In genomic region chr6:143843689-143844405, GRCh38 we compare ENCODE assay signal across 8 cellular contexts. TPM values are rescaled to one million over a fixed set of nuclear protein-coding genes. Genes with fewer than 3 reads are reported as not detected.
DNase-seq lines count a peak whose midpoint lies in the region; ATAC-seq, FAIRE-seq and TF ChIP-seq lines count a peak whose summit lies in the region.

No MANE protein-coding gene starts in this region.

- H3K4me2 ChIP-seq in K562 (ENCODE audit: insufficient read depth, low read length) = peak overlapping the region; percentile 91

- TF ChIP-seq EP300 in K562 (IDR thresholded peaks at IDR 0.05; ENCODE audit: low read length) = no peak

- CTCF ChIA-PET in K562 (lab: Yijun Ruan, JAX; ENCODE audit: low intra/inter-chr PET ratio) = no interaction called here

- H3K9me3 ChIP-seq in KOPT-K1 (ENCODE audit: insufficient read depth, low read length, poor library complexity, severe bottlenecking) (no peaks in the 10 kb centered on the region), K562 (replicated peaks; ENCODE audit: control insufficient read depth, insufficient read depth, low read depth, low read length) (no peaks in the 10 kb centered on the region), right lobe of liver (no peaks in the 10 kb centered on the region)

- peak overlapping the region; percentile 81 for H2AFZ ChIP-seq in K562 (ENCODE audit: low read depth, low read length)

- H3K27me3 ChIP-seq in K562 (ENCODE audit: control insufficient read depth in 2 of 2, insufficient read depth in 2 of 2, low read length in 2 of 2) (no peaks in the 10 kb centered on the region), right lobe of liver (no peaks in the 10 kb centered on the region)

- no peaks in the 10 kb centered on the region for H3K9me1 ChIP-seq in K562 (ENCODE audit: control insufficient read depth, insufficient read depth, low read length)

- peaks cover 0 to 2% (median 0%) of the 10 kb centered on the region in 7 donors for H3K9me3 Mint-ChIP-seq in CD14-positive monocyte
- H3K9me3 Mint-ChIP-seq in type B pancreatic cell = no peaks in the 10 kb centered on the region

- H3K27ac ChIP-seq in KOPT-K1 (ENCODE audit: low read depth, low read length, poor library complexity, severe bottlenecking) (peak overlapping the region; percentile 89), K562 (ENCODE audit: extremely low read depth, low read depth, low read length) (peak overlapping the region; percentile 94), right lobe of liver (peak overlapping the region; percentile 46 to 78 (median 63))

- no peak for TF ChIP-seq RAD21 in K562 (CRISPR knock-in tag; conservative IDR thresholded peaks at IDR 0.05 in 1 of 2, IDR thresholded peaks at IDR 0.05 in 1 of 2)

- TF ChIP-seq CTCF in CD14-positive monocyte (IDR thresholded peaks at IDR 0.05) = no peak
- no peak for TF ChIP-seq CTCF in K562 (IDR thresholded peaks at IDR 0.05 in 2 of 3, conservative IDR thresholded peaks at IDR 0.05 in 1 of 3; ENCODE audit: insufficient read depth in 2 of 3, low read depth in 1 of 3, low read length in 3 of 3)
- no peak for TF ChIP-seq CTCF in right lobe of liver (IDR thresholded peaks at IDR 0.05)
- no peak for TF ChIP-seq CTCF in type B pancreatic cell (conservative IDR thresholded peaks at IDR 0.05)

- H4K20me1 ChIP-seq in K562 (replicated peaks; ENCODE audit: control insufficient read depth, insufficient read depth, low read length) = no peaks in the 10 kb centered on the region

- peaks cover 44% of the 10 kb centered on the region for H3K36me3 ChIP-seq in KOPT-K1 (ENCODE audit: insufficient read depth, low read length)
- peaks cover 48% of the 10 kb centered on the region for H3K36me3 ChIP-seq in K562 (ENCODE audit: control insufficient read depth, insufficient read depth, low read length)
- H3K36me3 ChIP-seq in right lobe of liver = peaks cover 0 to 41% (median 23%) of the 10 kb centered on the region in 4 donors

- peak overlapping the region; percentile 95 to 98 (median 97) for H3K27ac Mint-ChIP-seq in CD14-positive monocyte
- peak overlapping the region; percentile 94 for H3K27ac Mint-ChIP-seq in type B pancreatic cell

- H3K27me3 Mint-ChIP-seq in CD14-positive monocyte (ENCODE audit: low read depth in 3 of 3) (no peaks in the 10 kb centered on the region), type B pancreatic cell (no peaks in the 10 kb centered on the region)

- POLR2A ChIA-PET in K562 (lab: Yijun Ruan, JAX) = interaction anchor here (0.6 to 2.4 kb wide), 18 partner anchors 11 to 978 kb away, joined by 3 to 13 read pairs (median 4); no protein-coding TSS in a partner anchor

- H3K9ac ChIP-seq in K562 (ENCODE audit: insufficient read depth in 1 of 2, low read depth in 2 of 2, low read length in 2 of 2) = peak overlapping the region; percentile 94 to 99

- BruUV-seq in K562 (replicated peaks; lab: Mats Ljungman, UMichigan) = TSS peak; percentile 37

- H3K4me3 Mint-ChIP-seq in CD14-positive monocyte (peak overlapping the region; percentile 89 to 96), type B pancreatic cell (peak overlapping the region; percentile 97)

- H3K4me1 ChIP-seq in K562 (replicated peaks in 1 of 2; ENCODE audit: control insufficient read depth in 2 of 2, insufficient read depth in 2 of 2, low read length in 2 of 2) = peaks cover 2 to 9% of the 10 kb centered on the region in 2 experiments; a peak in 4 of 5 replicates
- peaks cover 0 to 13% (median 7%) of the 10 kb centered on the region in 4 donors for H3K4me1 ChIP-seq in right lobe of liver

- DNase-seq in CD14-positive monocyte (ENCODE audit: low spot score) (no peak), K562 (ENCODE audit: extremely low read depth in 1 of 4, low spot score in 3 of 4) (peak in 1 of 4 experiments; percentile 42), right lobe of liver (no peak), type B pancreatic cell (ENCODE audit: extremely low spot score, unreplicated experiment) (no peak), NCI-H2029 treated with DMSO at 0.1 percent for 48 hours (lab: John Stamatoyannopoulos, UW) (no peak), NCI-H2107 (lab: John Stamatoyannopoulos, UW) (no peak)

- H3K36me3 Mint-ChIP-seq in CD14-positive monocyte (peaks cover 33 to 34% of the 10 kb centered on the region in 2 donors), type B pancreatic cell (peaks cover 23% of the 10 kb centered on the region)

- 2% methylated on average over 13 of the region's 13 CpGs for WGBS in K562 (ENCODE audit: insufficient coverage, low coverage, missing lambda C conversion rate)
- WGBS in right lobe of liver (ENCODE audit: insufficient coverage, low coverage, low lambda C conversion rate, missing lambda C conversion rate) = 4% methylated on average over 12 of the region's 13 CpGs

- intact Hi-C loops in CD14-positive monocyte (cut with micrococcal nuclease) (loop anchor here in 1 of 2 donors (5.0 kb wide), 1 partner anchor 253 kb away; the partner anchor contains the start of gene SF3B5), K562 (cut with micrococcal nuclease) (loop anchor here (2.0 to 5.0 kb wide), 3 partner anchors 37 to 252 kb away; partner anchors contain the start of gene PHACTR2), right lobe of liver (cut with DNase I) (no loop called here)

- peak; percentile 40 for FAIRE-seq in K562 (lab: Jason Lieb, UNC)

- H3K4me3 ChIP-seq in K562 (peak overlapping the region; percentile 78), right lobe of liver (peak overlapping the region; percentile 68 to 89 (median 87))

- in situ Hi-C loops in K562 (cut with MboI) = no loop called here

- peaks cover 59% of the 10 kb centered on the region for H3K79me2 ChIP-seq in K562 (ENCODE audit: control insufficient read depth, insufficient read depth, low read length)

- ATAC-seq in GM19351 (IDR thresholded peaks at IDR 0.05; ENCODE audit: unreplicated experiment) = peak; percentile 5
- ATAC-seq in K562 = peak; percentile 15
- peak in 1 of 4 donors; percentile 7 for ATAC-seq in right lobe of liver

- TF ChIP-seq POLR2A in K562 (conservative IDR thresholded peaks at IDR 0.05) (no peak), right lobe of liver (IDR thresholded peaks at IDR 0.05) (no peak)

- peaks cover 23% of the 10 kb centered on the region for H3K4me1 Mint-ChIP-seq in CD14-positive monocyte
- peaks cover 14% of the 10 kb centered on the region for H3K4me1 Mint-ChIP-seq in type B pancreatic cell (ENCODE audit: unreplicated experiment)

TF ChIP-seq in K562, 482 proteins besides CTCF, POLR2A, EP300 and RAD21 (continues in another document):
- TF ChIP-seq ZBTB1 (CRISPR knock-in tag; IDR thresholded peaks at IDR 0.05; ENCODE audit: borderline replicate concordance, low read depth) = 0 out of 2 replicates have a peak, but pooled peaks have one; percentile 15
- TF ChIP-seq HDAC8 (tag; IDR thresholded peaks at IDR 0.05) = peak; percentile 17; the same call in 1 of the 2 replicates

RNA-seq across cellular contexts. Expression of gene LTV1, which starts 0.7 kb away (rescaled TPM):
- polyA plus RNA-seq in CD14-positive monocyte (10 to 100 TPM; 11.6 to 15.4 TPM), K562 (2011; rRNA removed) (35.9 and 57.9 TPM in 2 replicates), K562 (2014; fragmentation: Illumina TruSeq; extraction: Trizol) (114 and 123 TPM in 2 replicates), K562 (2014; fragmentation: Nextera tagmentation; extraction: Ambion mirVana) (100 to 1,000 TPM in 1 of 2 experiments, 10 to 100 TPM in 1; 88.3 to 162 TPM), K562 (2014; rRNA removed) (123 and 141 TPM in 2 replicates)
- total RNA-seq in K562 (2011; cell fraction: chromatin; rRNA removed; ENCODE audit: low replicate concordance) = 15.2 and 38.3 TPM in 2 replicates
- 10.5 and 12.2 TPM in 2 replicates for total RNA-seq in K562 (2011; cell fraction: nucleolus; rRNA removed)
- total RNA-seq in K562 (2011; cell fraction: nucleoplasm; rRNA removed) = 10.1 and 13.8 TPM in 2 replicates
- total RNA-seq in K562 (2014; rRNA removed) (66.8 and 80.1 TPM in 2 replicates), K562 (2014; rRNA removed; fragmentation: Illumina TruSeq; extraction: Trizol) (119 and 142 TPM in 2 replicates), K562 (2015; rRNA removed; fragmentation: Illumina TruSeq; extraction: Trizol) (140 and 148 TPM in 2 replicates), K562 (2021) (65.7 and 70.7 TPM in 2 replicates), right lobe of liver (10 to 100 TPM in 4 of 6 experiments, 1 to 10 TPM in 2; 5.7 to 15.1 (median 11.0) TPM), type B pancreatic cell (ENCODE audit: low replicate concordance) (18.7 and 24.2 TPM in 2 replicates)
- 6.3 and 12.5 TPM in 2 replicates for polyA plus RNA-seq in K562 (2011; cell fraction: cytosol; rRNA removed)
- polyA plus RNA-seq in K562 (2011; cell fraction: nucleus; rRNA removed) = 31.6 and 33.6 TPM in 2 replicates
- polyA plus RNA-seq in K562 (2012) = 38.2 and 83.0 TPM in 2 replicates
- polyA minus RNA-seq in K562 (2011; rRNA and poly(A)+ RNA removed) = 46.1 and 49.2 TPM in 2 replicates
- polyA minus RNA-seq in K562 (2011; cell fraction: cytosol; rRNA and poly(A)+ RNA removed) = 14.5 and 19.7 TPM in 2 replicates
- polyA minus RNA-seq in K562 (2011; cell fraction: nucleus; rRNA and poly(A)+ RNA removed) = 18.6 and 26.7 TPM in 2 replicates

RNA-seq across cellular contexts. Expression of gene ZC2HC1B, which starts 20.4 kb away (rescaled TPM):
- not detected for polyA plus RNA-seq in CD14-positive monocyte
- total RNA-seq in K562 (2011; cell fraction: chromatin; rRNA removed; ENCODE audit: low replicate concordance) = not detected in 2 replicates
- not detected in 2 replicates for total RNA-seq in K562 (2011; cell fraction: nucleolus; rRNA removed)
- total RNA-seq in K562 (2011; cell fraction: nucleoplasm; rRNA removed) = not detected in 2 replicates
- total RNA-seq in K562 (2014; rRNA removed) = not detected in 2 replicates
- not detected in 2 replicates for total RNA-seq in K562 (2014; rRNA removed; fragmentation: Illumina TruSeq; extraction: Trizol)
- total RNA-seq in K562 (2015; rRNA removed; fragmentation: Illumina TruSeq; extraction: Trizol) = not detected in 2 replicates
- not detected in 2 replicates for total RNA-seq in K562 (2021)
- polyA plus RNA-seq in K562 (2011; rRNA removed) = not detected in 2 replicates
- polyA plus RNA-seq in K562 (2011; cell fraction: cytosol; rRNA removed) = not detected in 2 replicates
- polyA plus RNA-seq in K562 (2011; cell fraction: nucleus; rRNA removed) = not detected in 2 replicates
- polyA plus RNA-seq in K562 (2012) = not detected in 2 replicates
- polyA plus RNA-seq in K562 (2014; fragmentation: Illumina TruSeq; extraction: Trizol) = not detected in 2 replicates
- not detected for polyA plus RNA-seq in K562 (2014; fragmentation: Nextera tagmentation; extraction: Ambion mirVana)
- not detected in 2 replicates for polyA plus RNA-seq in K562 (2014; rRNA removed)
- polyA minus RNA-seq in K562 (2011; rRNA and poly(A)+ RNA removed) = not detected in 2 replicates
- not detected in 2 replicates for polyA minus RNA-seq in K562 (2011; cell fraction: cytosol; rRNA and poly(A)+ RNA removed)
- not detected in 2 replicates for polyA minus RNA-seq in K562 (2011; cell fraction: nucleus; rRNA and poly(A)+ RNA removed)
- not detected for total RNA-seq in right lobe of liver
- total RNA-seq in type B pancreatic cell (ENCODE audit: low replicate concordance) = 0.34 TPM in 1 of 2 replicates, not detected in the other
